33 cellular contexts compared by ENCODE assay signal in the genomic region with DNA sequence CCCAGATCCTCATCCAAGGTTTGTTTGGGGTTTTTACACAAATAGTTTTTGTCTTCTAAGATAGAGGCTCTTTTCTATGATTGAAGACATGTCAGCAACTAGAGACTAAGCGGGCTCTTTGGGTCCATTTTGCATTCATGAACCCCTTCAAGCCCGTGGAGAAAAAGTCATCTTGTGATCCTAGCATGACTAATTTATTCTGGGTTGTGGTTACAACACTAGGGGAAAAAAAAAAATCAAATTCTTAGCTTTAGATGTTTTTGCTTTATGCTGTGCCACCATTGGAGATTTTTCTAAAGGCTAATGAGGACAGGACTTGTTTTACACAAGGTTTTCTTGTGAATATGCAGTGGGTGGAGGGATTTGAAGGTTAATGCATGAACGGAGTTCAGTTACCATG.
"Had no signal": no experiment of that assay in that cellular context is flagged by ENCODE, and none has a peak within 500 bp of the region (broad histone marks: within the 10 kb centered on the region; RNA-seq: fewer than 3 reads in every experiment).

No MANE protein-coding gene starts in this region.

- H3K9me3 ChIP-seq: esophagus muscularis mucosa, left lung, mucosa of descending colon, neutrophil, ovary, prostate gland, sigmoid colon, upper lobe of left lung, vagina had no signal

- H3K4me3 ChIP-seq: esophagus muscularis mucosa, left lung, lung, mucosa of descending colon, ovary, prostate gland, sigmoid colon, upper lobe of left lung, vagina had no signal

- DNase-seq: activated CD4-positive, alpha-beta memory T cell treated with anti-CD3 and anti-CD28 coated beads for 36 hours; activated CD4-positive, alpha-beta T cell treated with anti-CD3 and anti-CD28 coated beads, Interleukin-2, amount 10 ng/mL, durations not matched to agents 24 days and 14 days; activated CD4-positive, CD25-positive, alpha-beta regulatory T cell treated with anti-CD3 and anti-CD28 coated beads, Interleukin-2, amount 50 U/mL, for 72 hours; activated CD8-positive, alpha-beta memory T cell treated with anti-CD3 and anti-CD28 coated beads, Interleukin-2, amount 50 U/mL, for 4 hours; activated gamma-delta T cell; activated naive CD8-positive, alpha-beta T cell treated with anti-CD3 and anti-CD28 coated beads, Interleukin-2, amount 50 U/mL, for 24 hours; activated T-cell treated with anti-CD3 and anti-CD28 coated beads, Interleukin-2, amount 50 U/mL, for 24 hours; anterior cingulate cortex; caudate nucleus; endodermal cell; foreskin keratinocyte; kidney glomerular epithelial cell; left lung; mucosa of descending colon; ovary; sigmoid colon; small intestine; stimulated activated CD4-positive, alpha-beta T cell treated with anti-CD3 and anti-CD28 coated beads, Interleukin-1b, Interleukin-23, amount 100 ng/mL, for 48 hours; stimulated activated CD4-positive, alpha-beta T cell treated with anti-CD3 and anti-CD28 coated beads, Interleukin-4, amount 100 ng/mL, for 4 hours; stimulated activated CD8-positive, alpha-beta memory T cell treated with anti-CD3 and anti-CD28 coated beads, Interleukin-4, amount 100 ng/mL, for 48 hours; stimulated activated naive CD8-positive, alpha-beta T cell treated with anti-CD3 and anti-CD28 coated beads, Interleukin-15, amount 100 ng/mL, for 72 hours; substantia nigra; T-helper 17 cell; T1000; upper lobe of left lung; WERI-Rb-1 had no signal

- ATAC-seq: activated naive CD8-positive, alpha-beta T cell treated with anti-CD3 and anti-CD28 coated beads, Interleukin-2, amount 50 U/mL, for 24 hours; foreskin keratinocyte; left lung; mucosa of descending colon; natural killer cell treated with Interleukin-12 subunit alpha and Interleukin-12 subunit beta and Interleukin-15 and Interleukin-18, amount 100 ng/mL, for 72 hours; stimulated activated memory B cell treated with anti-CD40 and anti-IgM and Interleukin-4, amounts not matched to agents 10 μg/mL and 1 μg/mL and 100 μg/mL, for 72 hours; stimulated activated naive CD8-positive, alpha-beta T cell treated with anti-CD3 and anti-CD28 coated beads, Interleukin-15, amount 100 ng/mL, for 72 hours; T-helper 17 cell had no signal

- H3K27me3 ChIP-seq: esophagus muscularis mucosa, foreskin keratinocyte, left lung, neutrophil, ovary, sigmoid colon, upper lobe of left lung, vagina had no signal

- H3K27ac ChIP-seq: esophagus muscularis mucosa, foreskin keratinocyte, left lung, neutrophil, ovary, prostate gland, sigmoid colon, upper lobe of left lung, vagina, WERI-Rb-1 had no signal

- H3K36me3 ChIP-seq: esophagus muscularis mucosa, left lung, neutrophil, ovary, prostate gland, sigmoid colon, upper lobe of left lung, vagina, WERI-Rb-1 had no signal

- H3K4me1 ChIP-seq: esophagus muscularis mucosa, left lung, prostate gland, sigmoid colon, upper lobe of left lung, vagina had no signal

- FAIRE-seq: small intestine had no signal
